In genomic region chr19:56199686-56200085, GRCh38 we compare ENCODE assay signal across 2 cellular contexts.
TF ChIP-seq lines count a peak whose summit lies in the region.

No MANE protein-coding gene starts in this region.

TF ChIP-seq in K562, 482 proteins besides CTCF, POLR2A, EP300 and RAD21:
- TF ChIP-seq NBN (IDR thresholded peaks at IDR 0.05; ENCODE audit: low read depth) (no peak), CEBPG (CRISPR knock-in tag; IDR thresholded peaks at IDR 0.05) (no peak), CEBPG (tag; conservative IDR thresholded peaks at IDR 0.05 in 1 of 2, IDR thresholded peaks at IDR 0.05 in 1 of 2) (0 out of 4 replicates have a peak, but pooled peaks of 1 of the 2 experiments have one; percentile 13), PREB (CRISPR knock-in tag; IDR thresholded peaks at IDR 0.05) (no peak), RNF219 (CRISPR knock-in tag; IDR thresholded peaks at IDR 0.05) (no peak), CEBPB (tag; IDR thresholded peaks at IDR 0.05) (peak; percentile 38; the same call in 1 of the 2 replicates), NCOR1 (IDR thresholded peaks at IDR 0.05) (no peak), ELF1 (tag; IDR thresholded peaks at IDR 0.05) (no peak), USF1 (CRISPR knock-in tag; IDR thresholded peaks at IDR 0.05) (no peak)
TF ChIP-seq in K562: peak in this region for 2.

TF ChIP-seq in HepG2, 621 proteins besides CTCF, POLR2A, EP300 and RAD21:
- no peak for TF ChIP-seq SOX6 (IDR thresholded peaks at IDR 0.05)
- TF ChIP-seq SOX6 (CRISPR knock-in tag; IDR thresholded peaks at IDR 0.05): peak; percentile 17; the same call in 1 of the 2 replicates
- TF ChIP-seq ZNF549 (CRISPR knock-in tag; IDR thresholded peaks at IDR 0.05): no peak
- no peak for TF ChIP-seq ZKSCAN1 (IDR thresholded peaks at IDR 0.05; ENCODE audit: low read length)
- TF ChIP-seq CEBPB (IDR thresholded peaks at IDR 0.05; ENCODE audit: borderline replicate concordance, low read depth, low read length): peak; percentile 92
- TF ChIP-seq ATF7 (IDR thresholded peaks at IDR 0.05): peak; percentile 73
- TF ChIP-seq ATF7 (CRISPR knock-in tag; IDR thresholded peaks at IDR 0.05): no peak
- peak; percentile 60 for TF ChIP-seq CEBPG (CRISPR knock-in tag; IDR thresholded peaks at IDR 0.05)
